In the genomic region with DNA sequence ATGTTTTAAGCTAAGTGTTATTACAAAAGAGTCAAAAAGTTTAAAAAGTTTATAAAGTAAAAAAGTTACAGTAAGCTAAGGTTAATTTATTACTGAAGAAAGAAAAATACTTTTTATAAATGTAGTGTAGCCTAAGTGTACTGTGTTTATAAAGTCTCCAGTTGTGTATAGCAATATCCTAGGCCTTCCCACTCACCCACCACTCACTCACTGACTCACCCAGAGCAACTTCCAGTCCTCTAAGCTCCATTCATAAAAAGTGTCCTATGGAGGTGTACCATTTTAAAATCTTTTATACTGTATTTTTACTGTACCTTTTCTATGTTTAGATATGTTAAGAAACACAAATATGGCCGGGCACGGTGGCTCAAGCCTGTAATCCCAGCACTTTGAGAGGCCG, we compare ENCODE assay signal across 2 cellular contexts. TPM values are rescaled to one million over a fixed set of nuclear protein-coding genes. Genes with fewer than 3 reads are reported as not detected.
"Had no signal": no experiment of that assay in that cellular context is flagged by ENCODE, and none has a peak within 500 bp of the region (broad histone marks: within the 10 kb centered on the region; RNA-seq: fewer than 3 reads in every experiment).

No MANE protein-coding gene starts in this region.

RNA-seq across cellular contexts. Expression of gene NEIL3, which starts 4.8 kb away (rescaled TPM):
- total RNA-seq: ascending aorta, body of pancreas had no signal
